Comparison of ENCODE assay signal across 16 cellular contexts in the genomic region with DNA sequence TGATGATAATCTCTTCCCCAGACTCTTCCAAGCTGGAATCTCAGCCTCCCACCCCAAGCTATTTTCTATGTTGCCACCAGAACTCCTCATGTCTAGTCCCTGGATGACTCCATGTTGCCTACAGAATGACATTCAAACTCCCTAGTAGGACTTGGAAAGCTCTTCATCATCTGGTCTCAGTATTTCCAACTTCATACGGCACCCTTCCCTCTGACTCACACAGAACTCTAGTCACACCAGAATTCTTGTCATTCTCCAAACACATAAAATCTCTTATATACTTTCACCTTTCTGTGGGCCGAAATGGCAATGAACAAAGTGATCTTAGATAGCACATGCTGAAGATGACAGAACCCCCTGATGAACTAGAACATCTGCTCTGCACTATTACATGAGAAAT.
DNase-seq lines count a peak whose midpoint lies in the region; ATAC-seq, FAIRE-seq and TF ChIP-seq lines count a peak whose summit lies in the region.
"Had no signal": no experiment of that assay in that cellular context is flagged by ENCODE, and none has a peak within 500 bp of the region (broad histone marks: within the 10 kb centered on the region; RNA-seq: fewer than 3 reads in every experiment).

No MANE protein-coding gene starts in this region.

- no peak for TF ChIP-seq CTCF in suprapubic skin (IDR thresholded peaks at IDR 0.05)
- no peak for TF ChIP-seq CTCF in MM.1S (IDR thresholded peaks at IDR 0.05; ENCODE audit: low read length)

- H3K9me2 ChIP-seq in MM.1S (replicated peaks; ENCODE audit: insufficient read depth, low read length) = no peaks in the 10 kb centered on the region

- H3K27me3 ChIP-seq in suprapubic skin = no peaks in the 10 kb centered on the region
- H3K27me3 ChIP-seq in MM.1S (replicated peaks; ENCODE audit: insufficient read depth, low read length) = no peaks in the 10 kb centered on the region
- H3K27me3 ChIP-seq: dorsolateral prefrontal cortex, foreskin keratinocyte, testis had no signal

- H3K27ac ChIP-seq in suprapubic skin (peak overlapping the region; percentile 64), MM.1S (ENCODE audit: low read length) (no peak overlapping the region)
- H3K27ac ChIP-seq: foreskin keratinocyte, testis had no signal

- ATAC-seq in stimulated activated naive CD8-positive, alpha-beta T cell treated with anti-CD3 and anti-CD28 coated beads, Interleukin-15, amount 100 ng/mL, for 72 hours = no peak
- no peak for ATAC-seq in HG03354 (IDR thresholded peaks at IDR 0.05; ENCODE audit: poor library complexity, severe bottlenecking, unreplicated experiment)
- ATAC-seq: foreskin keratinocyte had no signal

- DNase-seq in H54 (ENCODE audit: insufficient read length, low spot score) = no peak
- DNase-seq in astrocyte of the hippocampus (ENCODE audit: low read depth, low spot score) = peak; percentile 61
- peak; percentile 42 for DNase-seq in glomerular visceral epithelial cell (ENCODE audit: extremely low spot score)
- no peak for DNase-seq in suprapubic skin (ENCODE audit: low spot score in 2 of 2)
- no peak for DNase-seq in stimulated activated naive CD8-positive, alpha-beta T cell treated with anti-CD3 and anti-CD28 coated beads, Interleukin-15, amount 100 ng/mL, for 72 hours
- DNase-seq in MM.1S = no peak
- no peak for DNase-seq in SW480 (ENCODE audit: low spot score)
- DNase-seq: activated CD4-positive, alpha-beta T cell treated with anti-CD3 and anti-CD28 coated beads, Interleukin-2, amount 50 U/mL, for 4 hours; amygdala; CD4-positive, alpha-beta T cell; dorsolateral prefrontal cortex; NCI-H1048; testis had no signal

- FAIRE-seq in H54 (lab: Jason Lieb, UNC) = peak; percentile 53
- FAIRE-seq: GM12892 had no signal

- no peaks in the 10 kb centered on the region for H3K79me2 ChIP-seq in MM.1S (ENCODE audit: low read length)

- H3K4me2 ChIP-seq in MM.1S (ENCODE audit: low read depth, low read length) = no peak overlapping the region

- H3F3A ChIP-seq in MM.1S (ENCODE audit: insufficient read depth, low read length) = no peaks in the 10 kb centered on the region

- no peaks in the 10 kb centered on the region for H4K20me1 ChIP-seq in MM.1S (ENCODE audit: insufficient read depth, low read length)

- no peak for TF ChIP-seq EP300 in suprapubic skin (IDR thresholded peaks at IDR 0.05)

- no peak overlapping the region for H3K4me3 ChIP-seq in suprapubic skin
- no peak overlapping the region for H3K4me3 ChIP-seq in MM.1S (ENCODE audit: low read length)
- H3K4me3 ChIP-seq: dorsolateral prefrontal cortex, testis had no signal

- peaks cover 5 to 11% of the 10 kb centered on the region in 2 donors for H3K9me3 Mint-ChIP-seq in stimulated activated naive CD8-positive, alpha-beta T cell treated with anti-CD3 and anti-CD28 coated beads, Interleukin-15, amount 100 ng/mL, for 72 hours

- H3K27ac Mint-ChIP-seq in stimulated activated naive CD8-positive, alpha-beta T cell treated with anti-CD3 and anti-CD28 coated beads, Interleukin-15, amount 100 ng/mL, for 72 hours = no peak overlapping the region
- H3K27ac Mint-ChIP-seq: CD4-positive, alpha-beta T cell had no signal

- H3K27me3 Mint-ChIP-seq in stimulated activated naive CD8-positive, alpha-beta T cell treated with anti-CD3 and anti-CD28 coated beads, Interleukin-15, amount 100 ng/mL, for 72 hours = no peaks in the 10 kb centered on the region
- H3K27me3 Mint-ChIP-seq: CD4-positive, alpha-beta T cell had no signal

- no peak overlapping the region for H3K4me3 Mint-ChIP-seq in stimulated activated naive CD8-positive, alpha-beta T cell treated with anti-CD3 and anti-CD28 coated beads, Interleukin-15, amount 100 ng/mL, for 72 hours
- H3K4me3 Mint-ChIP-seq: CD4-positive, alpha-beta T cell had no signal

- TF ChIP-seq POLR2A in H54 (IDR thresholded peaks at IDR 0.05; ENCODE audit: low read depth, low read length) (no peak), suprapubic skin (IDR thresholded peaks at IDR 0.05) (no peak)

- H3K36me3 ChIP-seq in suprapubic skin = peaks cover 10% of the 10 kb centered on the region
- no peaks in the 10 kb centered on the region for H3K36me3 ChIP-seq in MM.1S (replicated peaks; ENCODE audit: insufficient read depth, low read length)

- no peak overlapping the region for H2AFZ ChIP-seq in MM.1S (ENCODE audit: low read length)

- no peaks in the 10 kb centered on the region for H3K4me1 Mint-ChIP-seq in stimulated activated naive CD8-positive, alpha-beta T cell treated with anti-CD3 and anti-CD28 coated beads, Interleukin-15, amount 100 ng/mL, for 72 hours

- H3K9me3 ChIP-seq in suprapubic skin (no peaks in the 10 kb centered on the region), MM.1S (replicated peaks; ENCODE audit: insufficient read depth, low read length) (no peaks in the 10 kb centered on the region)
- H3K9me3 ChIP-seq: testis had no signal

- H3K9ac ChIP-seq in MM.1S (ENCODE audit: low read length) = no peak overlapping the region

- H3K4me1 ChIP-seq in suprapubic skin (no peaks in the 10 kb centered on the region), MM.1S (ENCODE audit: low read length) (no peaks in the 10 kb centered on the region)
- H3K4me1 ChIP-seq: foreskin keratinocyte, testis had no signal

- 63% methylated on average over 2 of the region's 2 CpGs for WGBS in suprapubic skin

Comparison
In these comparisons a context has a peak if more than half of its experiments do, and no peak if none do; other contexts are left out.
1. DNase-seq: peak in astrocyte of the hippocampus (single experiment) and glomerular visceral epithelial cell (single experiment); none in H54 (single experiment), suprapubic skin (0 of 2), stimulated activated naive CD8-positive, alpha-beta T cell treated with anti-CD3 and anti-CD28 coated beads, Interleukin-15, amount 100 ng/mL, for 72 hours (0 of 2), MM.1S (single experiment) and SW480 (single experiment).